11 cellular contexts compared by ENCODE assay signal in the genomic region with DNA sequence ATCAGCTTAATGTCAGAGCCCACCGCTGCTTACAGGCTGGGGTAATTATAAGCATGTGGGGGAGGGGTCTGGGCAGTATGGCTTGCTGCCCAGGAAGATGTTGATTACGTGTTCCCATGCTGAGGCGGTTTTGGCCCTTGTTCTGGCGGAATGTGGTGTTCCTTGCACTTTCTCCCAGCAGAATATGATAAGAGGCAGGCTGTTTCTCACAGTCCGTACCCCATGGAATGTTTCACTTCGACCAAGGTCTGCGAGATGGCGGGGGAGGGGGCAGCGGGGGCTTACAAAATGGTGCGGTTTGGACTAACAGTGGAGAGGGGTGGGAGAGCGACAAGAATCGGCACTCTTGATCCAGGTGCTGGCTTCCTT. TPM values are rescaled to one million over a fixed set of nuclear protein-coding genes. Genes with fewer than 3 reads are reported as not detected.
DNase-seq lines count a peak whose midpoint lies in the region; ATAC-seq, FAIRE-seq and TF ChIP-seq lines count a peak whose summit lies in the region.
"Had no signal": no experiment of that assay in that cellular context is flagged by ENCODE, and none has a peak within 500 bp of the region (broad histone marks: within the 10 kb centered on the region; RNA-seq: fewer than 3 reads in every experiment).

No MANE protein-coding gene starts in this region.

- ATAC-seq in Right ventricle myocardium inferior, result peak; percentile 67
- peak; percentile 53 to 74 (median 58) for ATAC-seq in right lobe of liver
- ATAC-seq in HG02981 (IDR thresholded peaks at IDR 0.05; ENCODE audit: unreplicated experiment), result no peak
- ATAC-seq in activated CD4-positive, CD25-positive, alpha-beta regulatory T cell treated with anti-CD3 and anti-CD28 coated beads, Interleukin-2, amount 50 U/mL, for 24 hours, result no peak
- no peak for ATAC-seq in GM21717 (IDR thresholded peaks at IDR 0.05; ENCODE audit: unreplicated experiment)

- H3K4me1 ChIP-seq in right lobe of liver, result no peaks in the 10 kb centered on the region
- no peaks in the 10 kb centered on the region for H3K4me1 ChIP-seq in ascending aorta

- no peaks in the 10 kb centered on the region for H3K36me3 ChIP-seq in bronchial epithelial cell (ENCODE audit: control insufficient read depth, insufficient read depth, low read length)
- H3K36me3 ChIP-seq in right lobe of liver, result no peaks in the 10 kb centered on the region
- H3K36me3 ChIP-seq in ascending aorta, result no peaks in the 10 kb centered on the region

- H3K9me3 ChIP-seq in right lobe of liver, result no peaks in the 10 kb centered on the region
- H3K9me3 ChIP-seq in ascending aorta, result no peaks in the 10 kb centered on the region

- no peak overlapping the region for H3K27ac ChIP-seq in right lobe of liver
- no peak overlapping the region for H3K27ac ChIP-seq in ascending aorta

- peaks cover 7% of the 10 kb centered on the region for H3K27me3 ChIP-seq in bronchial epithelial cell (ENCODE audit: control insufficient read depth, insufficient read depth, low read length)
- H3K27me3 ChIP-seq in right lobe of liver, result no peaks in the 10 kb centered on the region
- no peaks in the 10 kb centered on the region for H3K27me3 ChIP-seq in ascending aorta

- TF ChIP-seq CTCF in bronchial epithelial cell (IDR thresholded peaks at IDR 0.05; ENCODE audit: insufficient read depth, low read length, severe bottlenecking), result no peak
- TF ChIP-seq CTCF in right lobe of liver (IDR thresholded peaks at IDR 0.05), result no peak
- TF ChIP-seq CTCF in ascending aorta (IDR thresholded peaks at IDR 0.05), result no peak

- WGBS in right lobe of liver (ENCODE audit: insufficient coverage, low coverage, low lambda C conversion rate, missing lambda C conversion rate), result 20% methylated on average over 10 of the region's 12 CpGs

- DNase-seq in Right ventricle myocardium inferior (ENCODE audit: missing footprints) (no peak), cardiac septum (ENCODE audit: low spot score) (no peak), bronchial epithelial cell (ENCODE audit: low read depth) (peak; percentile 35), right lobe of liver (peak in 1 of 3 donors; percentile 30), ascending aorta (ENCODE audit: low spot score in 2 of 2) (no peak)
- DNase-seq: activated effector memory CD4-positive, alpha-beta T cell treated with Interleukin-2 at 50 U/mL for 16 hours had no signal

- H3K4me3 ChIP-seq in bronchial epithelial cell (ENCODE audit: low read depth, low read length) (peak overlapping the region; percentile 10), right lobe of liver (no peak overlapping the region), ascending aorta (peak overlapping the region in 1 of 2 donors; percentile 39)

- intact Hi-C loops in Right ventricle myocardium inferior (cut with DNase I) (no loop called here), cardiac septum (cut with DNase I) (no loop called here), right lobe of liver (cut with DNase I) (no loop called here), ascending aorta (cut with DNase I) (no loop called here)

- FAIRE-seq in bronchial epithelial cell (lab: Jason Lieb, UNC), result no peak

- no peak for TF ChIP-seq POLR2A in right lobe of liver (IDR thresholded peaks at IDR 0.05)

RNA-seq across cellular contexts. Expression of a gene that starts 9.8 kb away (rescaled TPM):
- total RNA-seq in Right ventricle myocardium inferior (2.5 TPM), cardiac septum (0.05 TPM), bronchial epithelial cell (under 0.01 TPM in 2 replicates), right lobe of liver (not detected), ascending aorta (not detected)

RNA-seq across cellular contexts. Expression of a gene that starts 29.2 kb away (rescaled TPM):
- 31.3 TPM for total RNA-seq in Right ventricle myocardium inferior
- 25.0 TPM for total RNA-seq in cardiac septum
- not detected in 2 replicates for total RNA-seq in bronchial epithelial cell
- total RNA-seq in right lobe of liver, result not detected
- not detected for total RNA-seq in ascending aorta
- total RNA-seq: neural crest cell; T-helper 2 cell treated with Interferon-gamma antibody and Interleukin-4, amounts not matched to agents 100 ng/mL and 5 ng/mL, for 36 hours had no signal

RNA-seq across cellular contexts. Expression of a gene that starts 37.6 kb away (rescaled TPM):
- total RNA-seq in Right ventricle myocardium inferior (27.9 TPM), cardiac septum (26.4 TPM), bronchial epithelial cell (50.1 and 67.1 TPM in 2 replicates), right lobe of liver (10 to 100 TPM; 16.2 to 24.9 (median 20.7) TPM), ascending aorta (58.3 TPM)

Comparison
In these comparisons a context has a peak if more than half of its experiments do, and no peak if none do; other contexts are left out.
1. ATAC-seq: peak in Right ventricle myocardium inferior (single experiment) and right lobe of liver (4 of 4); none in HG02981 (single experiment), activated CD4-positive, CD25-positive, alpha-beta regulatory T cell treated with anti-CD3 and anti-CD28 coated beads, Interleukin-2, amount 50 U/mL, for 24 hours (0 of 2) and GM21717 (single experiment).
2. RNA of a gene that starts 29.2 kb away (total RNA-seq): 31.3 TPM in Right ventricle myocardium inferior (single experiment) and 25.0 TPM in cardiac septum (single experiment); not detected in bronchial epithelial cell, not detected in right lobe of liver and not detected in ascending aorta (single experiment); every median in the first group is over 10 times any median in the second.